Comparison of ENCODE assay signal across 17 cellular contexts in genomic region chr9:6937209-6937608, GRCh38.
DNase-seq lines count a peak whose midpoint lies in the region; ATAC-seq, FAIRE-seq and TF ChIP-seq lines count a peak whose summit lies in the region.
"Had no signal": no experiment of that assay in that cellular context is flagged by ENCODE, and none has a peak within 500 bp of the region (broad histone marks: within the 10 kb centered on the region; RNA-seq: fewer than 3 reads in every experiment).

No MANE protein-coding gene starts in this region.

- H3K27me3 ChIP-seq in PC-3 (ENCODE audit: low read length) (no peaks in the 10 kb centered on the region), K562 (ENCODE audit: control insufficient read depth in 2 of 2, insufficient read depth in 2 of 2, low read length in 2 of 2) (no peaks in the 10 kb centered on the region)

- WGBS in K562 (ENCODE audit: insufficient coverage, low coverage, missing lambda C conversion rate) = 68% methylated on average over 2 of the region's 2 CpGs

- H2AFZ ChIP-seq in PC-3 (ENCODE audit: low read length) = no peak overlapping the region
- H2AFZ ChIP-seq in K562 (ENCODE audit: low read depth, low read length) = no peak overlapping the region
- H2AFZ ChIP-seq: GM23338 had no signal

- H3K36me3 ChIP-seq in PC-3 (ENCODE audit: low read depth, low read length) (no peaks in the 10 kb centered on the region), K562 (ENCODE audit: control insufficient read depth, insufficient read depth, low read length) (no peaks in the 10 kb centered on the region)

- H3K4me1 ChIP-seq in PC-3 (ENCODE audit: insufficient read depth, low read length) (peaks cover 17% of the 10 kb centered on the region), K562 (replicated peaks in 1 of 2; ENCODE audit: control insufficient read depth in 2 of 2, insufficient read depth in 2 of 2, low read length in 2 of 2) (peaks cover 4 to 10% of the 10 kb centered on the region in 2 experiments; a peak in 3 of 5 replicates)

- DNase-seq in PC-3 (peak; percentile 46), K562 (ENCODE audit: extremely low read depth in 1 of 4, low spot score in 3 of 4) (no peak), cerebellar nuclear complex (lab: John Stamatoyannopoulos, UW) (no peak), NCI-H1048 (lab: John Stamatoyannopoulos, UW) (no peak)
- DNase-seq in stimulated activated CD4-positive, alpha-beta T cell treated with anti-CD3 and anti-CD28 coated beads, Interleukin-2, amount 100 ng/mL, for 24 hours = no peak
- DNase-seq: C1 segment of cervical spinal cord; Calu3; CD4-positive, alpha-beta memory T cell; COR-L47; DMS53; DMS79 treated with DMSO at 0.1 percent for 48 hours; GF-D8; H9 had no signal

- no peak for TF ChIP-seq CTCF in PC-3 (conservative IDR thresholded peaks at IDR 0.05; ENCODE audit: low read depth, low read length)
- TF ChIP-seq CTCF in K562 (IDR thresholded peaks at IDR 0.05 in 2 of 3, conservative IDR thresholded peaks at IDR 0.05 in 1 of 3; ENCODE audit: insufficient read depth in 2 of 3, low read depth in 1 of 3, low read length in 3 of 3) = no peak

- ATAC-seq in GM21390 (IDR thresholded peaks at IDR 0.05; ENCODE audit: unreplicated experiment) (peak; percentile 52), PC-3 (peak; percentile 23; the same call in 1 of the 2 replicates), K562 (no peak)
- ATAC-seq: GM23338, HCT116 had no signal

- H3K9me3 ChIP-seq in PC-3 (ENCODE audit: low read length) (no peaks in the 10 kb centered on the region), K562 (replicated peaks; ENCODE audit: control insufficient read depth, insufficient read depth, low read depth, low read length) (no peaks in the 10 kb centered on the region; the same call in 1 of the 2 replicates)

- H3K79me2 ChIP-seq in PC-3 (ENCODE audit: low read length) (no peaks in the 10 kb centered on the region), K562 (ENCODE audit: control insufficient read depth, insufficient read depth, low read length) (no peaks in the 10 kb centered on the region)

- FAIRE-seq in K562 (lab: Jason Lieb, UNC) = no peak
- FAIRE-seq: GM12892 had no signal

- no peak for TF ChIP-seq POLR2A in K562 (conservative IDR thresholded peaks at IDR 0.05)

- CTCF ChIA-PET in PC-3 (lab: Charles Lee) (no interaction called here), K562 (lab: Yijun Ruan, JAX; ENCODE audit: low intra/inter-chr PET ratio) (no interaction called here)

- no peak for TF ChIP-seq EP300 in K562 (IDR thresholded peaks at IDR 0.05; ENCODE audit: low read length)

- H4K20me1 ChIP-seq in PC-3 (ENCODE audit: low read length) = no peaks in the 10 kb centered on the region
- no peaks in the 10 kb centered on the region for H4K20me1 ChIP-seq in K562 (replicated peaks; ENCODE audit: control insufficient read depth, insufficient read depth, low read length)

- H3K9me1 ChIP-seq in K562 (ENCODE audit: control insufficient read depth, insufficient read depth, low read length) = no peaks in the 10 kb centered on the region

- H3K9me2 ChIP-seq in PC-3 (replicated peaks; ENCODE audit: low read length) = no peaks in the 10 kb centered on the region

- no peak overlapping the region for H3K27ac ChIP-seq in PC-3 (ENCODE audit: low read length)
- H3K27ac ChIP-seq in K562 (ENCODE audit: extremely low read depth, low read depth, low read length) = no peak overlapping the region

- BruUV-seq in PC-3 (replicated peaks; lab: Mats Ljungman, UMichigan) = no TSS peak
- BruUV-seq in K562 (replicated peaks; lab: Mats Ljungman, UMichigan) = no TSS peak

- no peak overlapping the region for H3K4me3 ChIP-seq in PC-3 (ENCODE audit: low read length)
- no peak overlapping the region for H3K4me3 ChIP-seq in K562
- H3K4me3 ChIP-seq: GM23338 had no signal

- no peak overlapping the region for H3K9ac ChIP-seq in PC-3 (ENCODE audit: low read length)
- no peak overlapping the region for H3K9ac ChIP-seq in K562 (ENCODE audit: insufficient read depth in 1 of 2, low read depth in 2 of 2, low read length in 2 of 2)

- TF ChIP-seq RAD21 in K562 (CRISPR knock-in tag; conservative IDR thresholded peaks at IDR 0.05 in 1 of 2, IDR thresholded peaks at IDR 0.05 in 1 of 2) = no peak

- intact Hi-C loops in PC-3 (cut with micrococcal nuclease) = no loop called here
- intact Hi-C loops in K562 (cut with micrococcal nuclease) = no loop called here

- in situ Hi-C loops in K562 (cut with MboI) = no loop called here

- POLR2A ChIA-PET in PC-3 (lab: Charles Lee; ENCODE audit: unreplicated experiment) = interaction anchor here (0.5 to 0.6 kb wide), 2 partner anchors 31 to 830 kb away, joined by 3 to 5 read pairs; no protein-coding TSS in a partner anchor
- POLR2A ChIA-PET in K562 (lab: Yijun Ruan, JAX) = no interaction called here

- H3K4me2 ChIP-seq in PC-3 (ENCODE audit: low read length) (no peak overlapping the region), K562 (ENCODE audit: insufficient read depth, low read length) (no peak overlapping the region)
- H3K4me2 ChIP-seq: GM23338 had no signal

- no peaks in the 10 kb centered on the region for H3F3A ChIP-seq in PC-3 (ENCODE audit: low read length, unreplicated experiment)

TF ChIP-seq in K562, 482 proteins besides CTCF, POLR2A, EP300 and RAD21:
- no peak for TF ChIP-seq ZNF174 (CRISPR knock-in tag; IDR thresholded peaks at IDR 0.05)
- TF ChIP-seq KLF13 (tag; IDR thresholded peaks at IDR 0.05; ENCODE audit: borderline replicate concordance, low read depth) = no peak
- TF ChIP-seq NFIC (IDR thresholded peaks at IDR 0.05) = peak; percentile 58
